Comparison of ENCODE assay signal across 9 cellular contexts in the genomic region with DNA sequence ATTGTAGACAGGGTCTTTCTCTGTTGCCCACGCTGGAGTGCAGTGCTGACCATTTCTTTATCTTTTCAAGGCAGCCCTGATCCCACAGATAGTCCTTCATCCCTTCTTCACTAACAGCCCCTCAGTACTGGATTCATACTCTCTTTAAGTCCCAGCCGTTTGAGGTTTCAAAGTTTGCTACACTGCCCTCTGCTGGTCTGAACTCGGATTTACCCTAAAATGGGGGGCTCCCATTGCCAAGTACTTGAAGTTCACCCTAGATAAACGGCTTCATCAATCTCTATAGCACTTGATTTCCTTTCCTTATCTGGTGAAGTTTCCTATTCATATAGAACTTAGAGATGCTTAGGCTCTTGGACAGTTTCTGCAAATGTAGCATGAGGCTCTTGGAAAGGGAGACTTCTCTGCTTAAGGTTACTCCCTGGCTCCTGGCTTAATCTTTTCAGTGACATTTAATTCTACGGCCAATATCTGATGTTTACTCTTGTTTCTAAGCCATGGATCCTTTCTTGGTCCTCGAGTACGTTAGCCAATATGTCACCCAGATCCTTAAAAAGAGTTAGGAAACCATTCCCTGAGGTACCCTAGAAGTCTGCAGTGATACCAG. TPM values are rescaled to one million over a fixed set of nuclear protein-coding genes. Genes with fewer than 3 reads are reported as not detected.
DNase-seq lines count a peak whose midpoint lies in the region; ATAC-seq, FAIRE-seq and TF ChIP-seq lines count a peak whose summit lies in the region.
"Had no signal": no experiment of that assay in that cellular context is flagged by ENCODE, and none has a peak within 500 bp of the region (broad histone marks: within the 10 kb centered on the region; RNA-seq: fewer than 3 reads in every experiment).

No MANE protein-coding gene starts in this region.

- no peak overlapping the region for H3K27ac ChIP-seq in RWPE1
- no peak overlapping the region for H3K27ac ChIP-seq in small intestine (ENCODE audit: low read depth in 1 of 2, low read length in 1 of 2)
- H3K27ac ChIP-seq: neutrophil had no signal

- no peaks in the 10 kb centered on the region for H3K36me3 ChIP-seq in small intestine (ENCODE audit: control insufficient read depth in 2 of 2, insufficient read depth in 2 of 2, low read length in 2 of 2)
- H3K36me3 ChIP-seq: neutrophil had no signal

- H3K4me1 Mint-ChIP-seq in activated T-helper 17 cell treated with anti-CD3 and anti-CD28 coated beads, Interleukin-2, amount 50 U/mL, for 72 hours = peaks cover 5% of the 10 kb centered on the region
- no peaks in the 10 kb centered on the region for H3K4me1 Mint-ChIP-seq in glutamatergic neuron (ENCODE audit: low read depth, unreplicated experiment)

- no peaks in the 10 kb centered on the region for H3K27me3 ChIP-seq in small intestine (ENCODE audit: control insufficient read depth in 2 of 2, insufficient read depth in 2 of 2, low read length in 2 of 2)
- H3K27me3 ChIP-seq: neutrophil had no signal

- no peaks in the 10 kb centered on the region for H3K9me3 Mint-ChIP-seq in activated T-helper 17 cell treated with anti-CD3 and anti-CD28 coated beads, Interleukin-2, amount 50 U/mL, for 72 hours
- H3K9me3 Mint-ChIP-seq in glutamatergic neuron (ENCODE audit: unreplicated experiment) = no peaks in the 10 kb centered on the region

- in situ Hi-C loops in ACHN (cut with HindIII; ENCODE audit: low pct_ligation_motif_present, low pct_unique_long_range_greater_than_20kb, low sequenced_read_pairs) = no loop called here

- FAIRE-seq in small intestine (lab: Jason Lieb, UNC) = no peak

- H3K4me3 ChIP-seq in Jurkat, Clone E6-1 (ENCODE audit: low read length) = no peak overlapping the region
- no peak overlapping the region for H3K4me3 ChIP-seq in small intestine (ENCODE audit: low read depth in 1 of 2, low read length in 2 of 2)

- H3K36me3 Mint-ChIP-seq in activated T-helper 17 cell treated with anti-CD3 and anti-CD28 coated beads, Interleukin-2, amount 50 U/mL, for 72 hours (ENCODE audit: low read depth) = no peaks in the 10 kb centered on the region
- H3K36me3 Mint-ChIP-seq in glutamatergic neuron (ENCODE audit: unreplicated experiment) = no peaks in the 10 kb centered on the region

- 9 to 16% (median 9%) methylated on average over 7 of the region's 7 CpGs for WGBS in small intestine, 3 donors

- H3K27ac Mint-ChIP-seq in activated T-helper 17 cell treated with anti-CD3 and anti-CD28 coated beads, Interleukin-2, amount 50 U/mL, for 72 hours = no peak overlapping the region
- no peak overlapping the region for H3K27ac Mint-ChIP-seq in glutamatergic neuron (ENCODE audit: unreplicated experiment)

- TF ChIP-seq CTCF in RWPE1 (conservative IDR thresholded peaks at IDR 0.05; ENCODE audit: low read depth) (peak; percentile 59), glutamatergic neuron (IDR thresholded peaks at IDR 0.05; ENCODE audit: partially characterized antibody, unreplicated experiment) (peak; percentile 82)

- ATAC-seq in GM18505 (IDR thresholded peaks at IDR 0.05; ENCODE audit: unreplicated experiment) (peak; percentile 66), HG02763 (IDR thresholded peaks at IDR 0.05; ENCODE audit: unreplicated experiment) (no peak)
- peak; percentile 74 for ATAC-seq in activated T-helper 17 cell treated with anti-CD3 and anti-CD28 coated beads, Interleukin-2, amount 50 U/mL, for 72 hours (replicated peaks)

- POLR2A ChIA-PET in RWPE1 (lab: Yijun Ruan, JAX; ENCODE audit: low non-redundant PET) = no interaction called here

- peaks cover 3% of the 10 kb centered on the region for H3K27me3 Mint-ChIP-seq in activated T-helper 17 cell treated with anti-CD3 and anti-CD28 coated beads, Interleukin-2, amount 50 U/mL, for 72 hours
- peaks cover 3% of the 10 kb centered on the region for H3K27me3 Mint-ChIP-seq in glutamatergic neuron (ENCODE audit: unreplicated experiment)

- H3K4me3 Mint-ChIP-seq in activated T-helper 17 cell treated with anti-CD3 and anti-CD28 coated beads, Interleukin-2, amount 50 U/mL, for 72 hours = no peak overlapping the region
- H3K4me3 Mint-ChIP-seq in glutamatergic neuron (ENCODE audit: unreplicated experiment) = no peak overlapping the region

- DNase-seq in ACHN (peak; percentile 61), RWPE1 (ENCODE audit: low spot score) (peak; percentile 62), glutamatergic neuron (peak; percentile 66), small intestine (peak; percentile 59)
- DNase-seq in Jurkat, Clone E6-1 (ENCODE audit: low read depth, low spot score) = peak; percentile 71

- H3K4me1 ChIP-seq in small intestine (ENCODE audit: control insufficient read depth in 2 of 2, insufficient read depth in 1 of 2, low read depth in 1 of 2, low read length in 1 of 2) = no peaks in the 10 kb centered on the region

- CTCF ChIA-PET in RWPE1 (lab: Yijun Ruan, JAX) = interaction anchor here (1.0 kb wide), 1 partner anchor 336 kb away, joined by 3 read pairs; no protein-coding TSS in a partner anchor

- no peak for TF ChIP-seq POLR2A in GM18505 (IDR thresholded peaks at IDR 0.05; ENCODE audit: borderline replicate concordance, extremely low read depth, insufficient read depth, insufficient read length)

- no peaks in the 10 kb centered on the region for H3K9me3 ChIP-seq in small intestine (ENCODE audit: control insufficient read depth, low read depth)
- H3K9me3 ChIP-seq: neutrophil had no signal

RNA-seq across cellular contexts. Expression of gene PREP, which starts 21.4 kb away (rescaled TPM):
- 58.4 TPM for polyA plus RNA-seq in Jurkat, Clone E6-1 (2012; ENCODE audit: insufficient read depth, insufficient read length)
- total RNA-seq in activated T-helper 17 cell treated with anti-CD3 and anti-CD28 coated beads, Interleukin-2, amount 50 U/mL, for 72 hours = 10 to 100 TPM; 32.3 to 50.2 TPM
- total RNA-seq in glutamatergic neuron (ENCODE audit: unreplicated experiment) = 206 TPM
- polyA plus RNA-seq in small intestine = 10 to 100 TPM; 26.5 to 48.8 (median 36.2) TPM
